Comparison of ENCODE assay signal across 25 cellular contexts in genomic region chr10:85790155-85790789, GRCh38.
"Had no signal": no experiment of that assay in that cellular context is flagged by ENCODE, and none has a peak within 500 bp of the region (broad histone marks: within the 10 kb centered on the region; RNA-seq: fewer than 3 reads in every experiment).

No MANE protein-coding gene starts in this region.

- H3K4me3 ChIP-seq: MG63 had no signal

- H3K4me3 Mint-ChIP-seq: activated B cell treated with CpG ODN at 0.5 μM for 24 hours; activated CD4-positive, alpha-beta memory T cell treated with anti-CD3 and anti-CD28 coated beads for 36 hours; activated CD4-positive, alpha-beta T cell treated with anti-CD3 and anti-CD28 coated beads, Interleukin-2, amount 10 ng/mL, durations not matched to agents 24 days and 14 days; activated naive CD8-positive, alpha-beta T cell; activated T-cell treated with anti-CD3 and anti-CD28 coated beads, Interleukin-2, amount 50 U/mL, for 4 hours; T-helper 17 cell had no signal

- DNase-seq: activated B cell treated with CpG ODN at 0.5 μM for 24 hours; activated CD4-positive, alpha-beta memory T cell treated with anti-CD3 and anti-CD28 coated beads for 36 hours; activated CD4-positive, alpha-beta T cell treated with anti-CD3 and anti-CD28 coated beads for 1 hour; activated CD4-positive, alpha-beta T cell treated with anti-CD3 and anti-CD28 coated beads, Interleukin-2, amount 10 ng/mL, durations not matched to agents 24 days and 14 days; activated CD8-positive, alpha-beta memory T cell treated with anti-CD3 and anti-CD28 coated beads for 24 hours; activated effector memory CD4-positive, alpha-beta T cell treated with anti-CD3 and anti-CD28 coated beads, Interleukin-2, amount 50 U/mL, for 16 hours; activated naive CD4-positive, alpha-beta T cell treated with Interleukin-2 at 50 U/mL for 16 hours; activated T-cell treated with anti-CD3 and anti-CD28 coated beads, Interleukin-2, amount 50 U/mL, for 4 hours; amygdala; brain microvascular endothelial cell; cerebellar nuclear complex; MG63; MV-4-11; NCI-H1105; NCI-H1436; NCI-H187 treated with DMSO at 0.1 percent for 48 hours; NCI-H2081 treated with DMSO at 0.1 percent for 48 hours; NCI-H446; NCI-H524; NCI-H748 treated with DMSO at 0.1 percent for 48 hours; SIG-M5; T-helper 17 cell; T-helper 9 cell had no signal

- H3K27me3 ChIP-seq: brain microvascular endothelial cell, MG63 had no signal

- H3K4me1 Mint-ChIP-seq: activated B cell treated with CpG ODN at 0.5 μM for 24 hours; activated CD4-positive, alpha-beta T cell treated with anti-CD3 and anti-CD28 coated beads, Interleukin-2, amount 10 ng/mL, durations not matched to agents 24 days and 14 days had no signal

- H3K9me3 Mint-ChIP-seq: activated B cell treated with CpG ODN at 0.5 μM for 24 hours; activated CD4-positive, alpha-beta memory T cell treated with anti-CD3 and anti-CD28 coated beads for 36 hours; activated CD4-positive, alpha-beta T cell treated with anti-CD3 and anti-CD28 coated beads, Interleukin-2, amount 10 ng/mL, durations not matched to agents 24 days and 14 days; activated T-cell treated with anti-CD3 and anti-CD28 coated beads, Interleukin-2, amount 50 U/mL, for 4 hours had no signal

- H3K27ac ChIP-seq: brain microvascular endothelial cell had no signal

- ATAC-seq: activated T-cell treated with anti-CD3 and anti-CD28 coated beads, Interleukin-2, amount 50 U/mL, for 4 hours; T-helper 17 cell had no signal

- H3K36me3 ChIP-seq: brain microvascular endothelial cell, MG63 had no signal

- H3K27me3 Mint-ChIP-seq: activated CD4-positive, alpha-beta T cell treated with anti-CD3 and anti-CD28 coated beads, Interleukin-2, amount 10 ng/mL, durations not matched to agents 24 days and 14 days; activated naive CD8-positive, alpha-beta T cell had no signal

- FAIRE-seq: astrocyte had no signal

- H3K36me3 Mint-ChIP-seq: activated CD4-positive, alpha-beta memory T cell treated with anti-CD3 and anti-CD28 coated beads for 36 hours; activated naive CD8-positive, alpha-beta T cell had no signal

- H3K9me3 ChIP-seq: MG63 had no signal

- H3K27ac Mint-ChIP-seq: activated B cell treated with CpG ODN at 0.5 μM for 24 hours; activated CD4-positive, alpha-beta memory T cell treated with anti-CD3 and anti-CD28 coated beads for 36 hours; activated CD4-positive, alpha-beta T cell treated with anti-CD3 and anti-CD28 coated beads, Interleukin-2, amount 10 ng/mL, durations not matched to agents 24 days and 14 days; activated naive CD8-positive, alpha-beta T cell; T-helper 17 cell had no signal
